9 cellular contexts compared by ENCODE assay signal in the genomic region with DNA sequence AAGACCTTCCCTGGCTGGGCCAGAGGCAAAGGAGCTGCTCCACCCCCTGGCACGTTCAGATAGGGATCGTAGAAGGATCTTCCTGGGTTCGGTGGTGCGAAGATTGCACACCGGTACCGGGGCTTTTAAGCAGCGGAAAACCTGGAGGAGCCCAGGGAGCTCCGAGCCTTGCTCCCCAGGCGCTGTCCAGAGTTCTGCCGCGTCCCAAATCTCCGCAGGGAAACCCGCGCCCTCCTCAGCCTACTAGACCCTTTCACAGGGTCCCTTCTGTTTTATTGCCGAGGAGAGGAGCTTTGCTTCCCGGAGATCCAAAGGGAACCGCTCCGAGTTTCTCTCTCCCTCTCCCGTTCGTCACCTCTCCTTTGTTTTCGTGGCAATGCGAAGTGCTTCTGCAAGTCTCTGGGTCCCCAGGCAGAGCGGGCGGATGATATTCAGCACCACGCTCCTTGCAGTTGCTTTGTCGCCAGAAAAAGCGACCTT. TPM values are rescaled to one million over a fixed set of nuclear protein-coding genes. Genes with fewer than 3 reads are reported as not detected.
A peak's percentile ranks its signal among the peaks of the same experiment; 100 is the strongest.
DNase-seq lines count a peak whose midpoint lies in the region.
"Had no signal": no experiment of that assay in that cellular context is flagged by ENCODE, and none has a peak within 500 bp of the region (broad histone marks: within the 10 kb centered on the region; RNA-seq: fewer than 3 reads in every experiment).

No MANE protein-coding gene starts in this region.

- H3K4me3 Mint-ChIP-seq in activated T-helper 2 cell treated with anti-CD3 and anti-CD28 coated beads, Interferon-gamma antibody, Interleukin-2, Interleukin-4, amounts not matched to agents 10 μg/mL and 5 μg/mL and 100 μg/mL, durations not matched to agents 14 hours and 24 hours and 36 hours (ENCODE audit: low read depth) = no peak overlapping the region

- H3K36me3 ChIP-seq in adipocyte (ENCODE audit: control insufficient read depth, insufficient read depth, low read length, severe bottlenecking) = no peaks in the 10 kb centered on the region
- no peaks in the 10 kb centered on the region for H3K36me3 ChIP-seq in subcutaneous abdominal adipose tissue (ENCODE audit: control insufficient read depth in 5 of 5, insufficient read depth in 5 of 5, low read length in 5 of 5)

- H3K27ac ChIP-seq in subcutaneous abdominal adipose tissue (ENCODE audit: low read depth, low read length) = no peak overlapping the region

- intact Hi-C loops in activated T-helper 2 cell treated with anti-CD3 and anti-CD28 coated beads, Interferon-gamma antibody, Interleukin-2, Interleukin-4, amounts not matched to agents 10 μg/mL and 5 μg/mL and 100 μg/mL, durations not matched to agents 14 hours and 24 hours and 36 hours (cut with micrococcal nuclease) = loop anchor here (10.0 kb wide), 2 partner anchors 658 to 1012 kb away; a partner anchor contains a TSS

- H3K9me3 Mint-ChIP-seq in activated T-helper 2 cell treated with anti-CD3 and anti-CD28 coated beads, Interferon-gamma antibody, Interleukin-2, Interleukin-4, amounts not matched to agents 10 μg/mL and 5 μg/mL and 100 μg/mL, durations not matched to agents 14 hours and 24 hours and 36 hours = no peaks in the 10 kb centered on the region

- H3K4me3 ChIP-seq in adipocyte (ENCODE audit: low read length) (peak overlapping the region; percentile 80), subcutaneous abdominal adipose tissue (ENCODE audit: low read depth in 1 of 5, low read length in 5 of 5) (peak overlapping the region; percentile 12 to 53 (median 42))
- H3K4me3 ChIP-seq: lung had no signal

- peaks cover 28% of the 10 kb centered on the region for H3K27me3 Mint-ChIP-seq in activated T-helper 2 cell treated with anti-CD3 and anti-CD28 coated beads, Interferon-gamma antibody, Interleukin-2, Interleukin-4, amounts not matched to agents 10 μg/mL and 5 μg/mL and 100 μg/mL, durations not matched to agents 14 hours and 24 hours and 36 hours (ENCODE audit: low read depth)

- DNase-seq in NCI-H510A treated with DMSO at 0.1 percent for 48 hours (lab: John Stamatoyannopoulos, UW) (peak; percentile 47), NCI-H510A (lab: John Stamatoyannopoulos, UW) (no peak), adipocyte (ENCODE audit: low read depth) (peak; percentile 33), iris pigment epithelial cell (ENCODE audit: low read depth) (peak; percentile 18)
- DNase-seq in activated effector memory CD4-positive, alpha-beta T cell treated with anti-CD3 and anti-CD28 coated beads, Interleukin-2, amount 50 U/mL, for 16 hours = no peak
- no peak for DNase-seq in stimulated activated CD4-positive, alpha-beta T cell treated with anti-CD3 and anti-CD28 coated beads, Interleukin-12 subunit alpha, Interleukin-12 subunit beta, amount 100 ng/mL, for 4 hours
- no peak for DNase-seq in activated T-helper 2 cell treated with anti-CD3 and anti-CD28 coated beads, Interferon-gamma antibody, Interleukin-2, Interleukin-4, amounts not matched to agents 10 μg/mL and 5 μg/mL and 100 μg/mL, durations not matched to agents 14 hours and 24 hours and 36 hours (ENCODE audit: low spot score)

- no peak overlapping the region for H3K27ac Mint-ChIP-seq in activated T-helper 2 cell treated with anti-CD3 and anti-CD28 coated beads, Interferon-gamma antibody, Interleukin-2, Interleukin-4, amounts not matched to agents 10 μg/mL and 5 μg/mL and 100 μg/mL, durations not matched to agents 14 hours and 24 hours and 36 hours

- H3K36me3 Mint-ChIP-seq in activated T-helper 2 cell treated with anti-CD3 and anti-CD28 coated beads, Interferon-gamma antibody, Interleukin-2, Interleukin-4, amounts not matched to agents 10 μg/mL and 5 μg/mL and 100 μg/mL, durations not matched to agents 14 hours and 24 hours and 36 hours (ENCODE audit: low read depth) = no peaks in the 10 kb centered on the region

- H3K4me1 ChIP-seq in adipocyte (ENCODE audit: control insufficient read depth, insufficient read depth, low read length) (peaks cover 13% of the 10 kb centered on the region), subcutaneous abdominal adipose tissue (ENCODE audit: control insufficient read depth in 5 of 5, insufficient read depth in 5 of 5, low read length in 5 of 5) (peaks cover 0 to 15% (median 14%) of the 10 kb centered on the region in 5 donors)

- H3K27me3 ChIP-seq in adipocyte (replicated peaks; ENCODE audit: control insufficient read depth, insufficient read depth, low read length) (peaks cover 31% of the 10 kb centered on the region), subcutaneous abdominal adipose tissue (ENCODE audit: control insufficient read depth in 5 of 5, insufficient read depth in 4 of 5, low read length in 5 of 5) (peaks cover 15 to 26% (median 20%) of the 10 kb centered on the region in 5 donors)

- H3K9ac ChIP-seq in adipocyte (ENCODE audit: low read length) = peak overlapping the region; percentile 5
- H3K9ac ChIP-seq in subcutaneous abdominal adipose tissue (ENCODE audit: low read length in 5 of 5) = no peak overlapping the region

- peaks cover 5% of the 10 kb centered on the region for H3K4me1 Mint-ChIP-seq in activated T-helper 2 cell treated with anti-CD3 and anti-CD28 coated beads, Interferon-gamma antibody, Interleukin-2, Interleukin-4, amounts not matched to agents 10 μg/mL and 5 μg/mL and 100 μg/mL, durations not matched to agents 14 hours and 24 hours and 36 hours (ENCODE audit: low read depth)

- H3K9me3 ChIP-seq in adipocyte (ENCODE audit: control insufficient read depth, low read length) (no peaks in the 10 kb centered on the region), subcutaneous abdominal adipose tissue (ENCODE audit: control insufficient read depth in 5 of 5, low read length in 5 of 5) (no peaks in the 10 kb centered on the region)

RNA-seq across cellular contexts. Expression of a gene that starts 0.5 kb away (rescaled TPM):
- total RNA-seq in activated T-helper 2 cell treated with anti-CD3 and anti-CD28 coated beads, Interferon-gamma antibody, Interleukin-2, Interleukin-4, amounts not matched to agents 10 μg/mL and 5 μg/mL and 100 μg/mL, durations not matched to agents 14 hours and 24 hours and 36 hours = not detected in 2 replicates

Comparison
In these comparisons a context has a peak if more than half of its experiments do, and no peak if none do; other contexts are left out.
1. DNase-seq: peak in NCI-H510A treated with DMSO at 0.1 percent for 48 hours (single experiment), adipocyte (single experiment) and iris pigment epithelial cell (single experiment); none in NCI-H510A (single experiment), activated effector memory CD4-positive, alpha-beta T cell treated with anti-CD3 and anti-CD28 coated beads, Interleukin-2, amount 50 U/mL, for 16 hours (single experiment), stimulated activated CD4-positive, alpha-beta T cell treated with anti-CD3 and anti-CD28 coated beads, Interleukin-12 subunit alpha, Interleukin-12 subunit beta, amount 100 ng/mL, for 4 hours (single experiment) and activated T-helper 2 cell treated with anti-CD3 and anti-CD28 coated beads, Interferon-gamma antibody, Interleukin-2, Interleukin-4, amounts not matched to agents 10 μg/mL and 5 μg/mL and 100 μg/mL, durations not matched to agents 14 hours and 24 hours and 36 hours (single experiment).